22 cellular contexts compared by ENCODE assay signal in genomic region chr1:234256359-234256758, GRCh38.
DNase-seq lines count a peak whose midpoint lies in the region; ATAC-seq and TF ChIP-seq lines count a peak whose summit lies in the region.
"Had no signal": no experiment of that assay in that cellular context is flagged by ENCODE, and none has a peak within 500 bp of the region (broad histone marks: within the 10 kb centered on the region; RNA-seq: fewer than 3 reads in every experiment).

No MANE protein-coding gene starts in this region.

- H4K20me1 ChIP-seq in hepatocyte (ENCODE audit: insufficient read depth, poor library complexity, severe bottlenecking) = no peaks in the 10 kb centered on the region

- H3K27ac Mint-ChIP-seq in activated CD4-positive, alpha-beta T cell treated with anti-CD3 and anti-CD28 coated beads for 36 hours = no peak overlapping the region
- H3K27ac Mint-ChIP-seq in stimulated activated effector memory CD8-positive, alpha-beta T cell treated with anti-CD3 and anti-CD28 coated beads, Interleukin-12 subunit alpha, Interleukin-12 subunit beta, amount 100 ng/mL, for 72 hours = no peak overlapping the region
- H3K27ac Mint-ChIP-seq: activated naive CD4-positive, alpha-beta T cell treated with anti-CD3 and anti-CD28 coated beads for 36 hours; T-helper 17 cell had no signal

- no peak overlapping the region for H3K4me3 ChIP-seq in coronary artery
- no peak overlapping the region for H3K4me3 ChIP-seq in hepatocyte
- H3K4me3 ChIP-seq: tibial artery had no signal

- no peak for TF ChIP-seq CTCF in coronary artery (IDR thresholded peaks at IDR 0.05)
- TF ChIP-seq CTCF in hepatocyte (IDR thresholded peaks at IDR 0.05; ENCODE audit: poor library complexity) = no peak

- no peaks in the 10 kb centered on the region for H3K36me3 ChIP-seq in hepatocyte (replicated peaks; ENCODE audit: insufficient read depth, low read depth)
- H3K36me3 ChIP-seq: tibial artery had no signal

- H3K9me3 ChIP-seq in hepatocyte (ENCODE audit: low read depth) = no peaks in the 10 kb centered on the region
- H3K9me3 ChIP-seq: tibial artery had no signal

- POLR2A ChIA-PET in activated CD4-positive, alpha-beta T cell treated with anti-CD3 and anti-CD28 coated beads for 36 hours (lab: Charles Lee) = no interaction called here

- no peaks in the 10 kb centered on the region for H3K4me1 ChIP-seq in hepatocyte (ENCODE audit: insufficient read depth)
- H3K4me1 ChIP-seq: tibial artery had no signal

- H3K27ac ChIP-seq in coronary artery (no peak overlapping the region), hepatocyte (no peak overlapping the region)
- H3K27ac ChIP-seq: 22Rv1, tibial artery had no signal

- CTCF ChIA-PET in activated CD4-positive, alpha-beta T cell treated with anti-CD3 and anti-CD28 coated beads for 36 hours (lab: Charles Lee) = no interaction called here

- no peaks in the 10 kb centered on the region for H3K79me2 ChIP-seq in hepatocyte

- ATAC-seq in activated CD4-positive, alpha-beta T cell treated with anti-CD3 and anti-CD28 coated beads for 36 hours = peak; percentile 10
- ATAC-seq in stimulated activated effector memory CD8-positive, alpha-beta T cell treated with anti-CD3 and anti-CD28 coated beads, Interleukin-12 subunit alpha, Interleukin-12 subunit beta, amount 100 ng/mL, for 72 hours = peak; percentile 71
- ATAC-seq in sciatic nerve = no peak
- ATAC-seq: HepG2, right cardiac atrium, T-helper 17 cell had no signal

- WGBS in hepatocyte (ENCODE audit: low lambda C conversion rate, missing lambda C conversion rate) = 59% methylated on average over 2 of the region's 2 CpGs

- peaks cover 5% of the 10 kb centered on the region for H3K9me3 Mint-ChIP-seq in activated CD4-positive, alpha-beta T cell treated with anti-CD3 and anti-CD28 coated beads for 36 hours (ENCODE audit: low read depth)
- H3K9me3 Mint-ChIP-seq in stimulated activated effector memory CD8-positive, alpha-beta T cell treated with anti-CD3 and anti-CD28 coated beads, Interleukin-12 subunit alpha, Interleukin-12 subunit beta, amount 100 ng/mL, for 72 hours = peaks cover 2% of the 10 kb centered on the region

- peaks cover 5% of the 10 kb centered on the region for H3K27me3 ChIP-seq in hepatocyte

- H3K36me3 Mint-ChIP-seq in activated CD4-positive, alpha-beta T cell treated with anti-CD3 and anti-CD28 coated beads for 36 hours (ENCODE audit: low read depth) = peaks cover 3% of the 10 kb centered on the region
- H3K36me3 Mint-ChIP-seq in stimulated activated effector memory CD8-positive, alpha-beta T cell treated with anti-CD3 and anti-CD28 coated beads, Interleukin-12 subunit alpha, Interleukin-12 subunit beta, amount 100 ng/mL, for 72 hours = no peaks in the 10 kb centered on the region

- peaks cover 14% of the 10 kb centered on the region for H3K4me1 Mint-ChIP-seq in activated CD4-positive, alpha-beta T cell treated with anti-CD3 and anti-CD28 coated beads for 36 hours
- H3K4me1 Mint-ChIP-seq in stimulated activated effector memory CD8-positive, alpha-beta T cell treated with anti-CD3 and anti-CD28 coated beads, Interleukin-12 subunit alpha, Interleukin-12 subunit beta, amount 100 ng/mL, for 72 hours = peaks cover 13% of the 10 kb centered on the region

- intact Hi-C loops in activated CD4-positive, alpha-beta T cell treated with anti-CD3 and anti-CD28 coated beads for 36 hours (cut with DNase I, micrococcal nuclease) = loop anchor here in 1 of 2 experiments (5.0 kb wide), 1 partner anchor 519 kb away; no protein-coding TSS in a partner anchor
- intact Hi-C loops in sciatic nerve (cut with DNase I) = no loop called here

- DNase-seq in activated CD4-positive, alpha-beta T cell treated with anti-CD3 and anti-CD28 coated beads for 36 hours = no peak
- DNase-seq in activated CD4-positive, alpha-beta T cell treated with anti-CD3 and anti-CD28 coated beads, Interleukin-2, amount 50 U/mL, for 1 hour = no peak
- DNase-seq in RPMI7951 (ENCODE audit: low read depth) = peak; percentile 86
- DNase-seq in coronary artery (ENCODE audit: low spot score) = peak; percentile 8
- DNase-seq in stimulated activated effector memory CD8-positive, alpha-beta T cell treated with anti-CD3 and anti-CD28 coated beads, Interleukin-12 subunit alpha, Interleukin-12 subunit beta, amount 100 ng/mL, for 72 hours (ENCODE audit: low spot score in 2 of 2) = no peak
- no peak for DNase-seq in sciatic nerve (ENCODE audit: low spot score)
- no peak for DNase-seq in hippocampal formation (lab: John Stamatoyannopoulos, UW)
- DNase-seq in hepatocyte (ENCODE audit: low spot score) = no peak
- DNase-seq: activated naive CD4-positive, alpha-beta T cell treated with anti-CD3 and anti-CD28 coated beads for 36 hours; central memory CD4-positive, alpha-beta T cell; glutamatergic neuron; HCEC 1CT; kidney; midbrain; NCI-H1048; NCI-H2107; right cardiac atrium; stimulated activated CD4-positive, alpha-beta T cell treated with anti-CD3 and anti-CD28 coated beads, Interleukin-1b, Interleukin-23, amount 100 ng/mL, for 48 hours; T-helper 17 cell; tibial artery had no signal

- no peak overlapping the region for H3K4me2 ChIP-seq in hepatocyte

- peaks cover 8% of the 10 kb centered on the region for H3K27me3 Mint-ChIP-seq in activated CD4-positive, alpha-beta T cell treated with anti-CD3 and anti-CD28 coated beads for 36 hours

- no peaks in the 10 kb centered on the region for H3K9me2 ChIP-seq in hepatocyte (replicated peaks; ENCODE audit: insufficient read depth)

- no peak overlapping the region for H3K4me3 Mint-ChIP-seq in activated CD4-positive, alpha-beta T cell treated with anti-CD3 and anti-CD28 coated beads for 36 hours
- H3K4me3 Mint-ChIP-seq in stimulated activated effector memory CD8-positive, alpha-beta T cell treated with anti-CD3 and anti-CD28 coated beads, Interleukin-12 subunit alpha, Interleukin-12 subunit beta, amount 100 ng/mL, for 72 hours = no peak overlapping the region
- H3K4me3 Mint-ChIP-seq: activated naive CD4-positive, alpha-beta T cell treated with anti-CD3 and anti-CD28 coated beads for 36 hours; T-helper 17 cell had no signal

- H2AFZ ChIP-seq in hepatocyte = no peak overlapping the region

Comparison
In these comparisons a context has a peak if more than half of its experiments do, and no peak if none do; other contexts are left out.
1. DNase-seq: peak in RPMI7951 (single experiment) and coronary artery (single experiment); none in activated CD4-positive, alpha-beta T cell treated with anti-CD3 and anti-CD28 coated beads for 36 hours (single experiment), activated CD4-positive, alpha-beta T cell treated with anti-CD3 and anti-CD28 coated beads, Interleukin-2, amount 50 U/mL, for 1 hour (single experiment), stimulated activated effector memory CD8-positive, alpha-beta T cell treated with anti-CD3 and anti-CD28 coated beads, Interleukin-12 subunit alpha, Interleukin-12 subunit beta, amount 100 ng/mL, for 72 hours (0 of 2), sciatic nerve (single experiment), hippocampal formation (0 of 2) and hepatocyte (single experiment).